Comparison of ENCODE assay signal across 1 cellular context in the genomic region with DNA sequence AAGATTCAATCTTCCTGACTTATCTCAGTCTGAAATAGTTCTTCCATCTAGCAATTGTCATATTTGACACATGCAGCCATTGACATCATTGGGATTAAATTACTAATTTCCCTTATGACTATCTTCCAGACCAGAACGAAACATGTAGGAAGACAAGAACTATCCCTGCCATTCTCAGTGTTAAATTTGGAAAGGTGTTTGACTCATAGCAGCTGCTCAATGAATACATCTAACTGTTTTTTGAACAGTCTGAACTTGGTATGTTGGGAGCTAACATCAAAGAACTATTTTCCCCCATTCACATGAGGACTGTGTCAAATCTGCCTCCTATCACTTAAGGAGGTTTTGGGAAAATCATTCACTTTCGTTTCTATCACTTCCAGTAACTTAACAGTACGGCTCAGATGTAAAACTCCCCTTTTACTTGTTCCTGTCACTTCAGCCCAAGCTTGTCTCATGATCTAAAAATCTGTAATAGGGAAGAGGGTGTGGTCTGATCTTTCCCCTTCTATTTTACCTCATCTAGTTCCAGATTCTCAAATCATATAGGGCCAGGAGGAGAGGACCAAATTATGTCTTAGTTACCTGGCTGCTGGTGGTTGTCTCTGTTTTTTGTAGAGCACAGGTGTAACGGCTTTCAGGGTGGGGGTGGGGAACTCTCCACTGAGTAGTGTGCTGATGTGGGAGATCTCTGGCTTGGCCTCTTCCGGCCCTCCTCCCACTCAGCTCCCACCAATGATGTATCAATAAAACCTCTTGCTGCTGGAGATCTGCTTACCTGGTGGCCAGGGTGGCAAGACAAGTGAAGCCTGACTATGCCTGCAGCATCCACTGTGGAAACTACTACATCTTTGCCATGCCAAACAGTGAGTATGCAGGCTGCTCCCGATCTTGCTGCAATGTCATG.
TF ChIP-seq lines count a peak whose summit lies in the region.

No MANE protein-coding gene starts in this region.

TF ChIP-seq in GM23338, 12 proteins besides CTCF, POLR2A, EP300 and RAD21 (continued from another document):
- TF ChIP-seq, protein P1, sequence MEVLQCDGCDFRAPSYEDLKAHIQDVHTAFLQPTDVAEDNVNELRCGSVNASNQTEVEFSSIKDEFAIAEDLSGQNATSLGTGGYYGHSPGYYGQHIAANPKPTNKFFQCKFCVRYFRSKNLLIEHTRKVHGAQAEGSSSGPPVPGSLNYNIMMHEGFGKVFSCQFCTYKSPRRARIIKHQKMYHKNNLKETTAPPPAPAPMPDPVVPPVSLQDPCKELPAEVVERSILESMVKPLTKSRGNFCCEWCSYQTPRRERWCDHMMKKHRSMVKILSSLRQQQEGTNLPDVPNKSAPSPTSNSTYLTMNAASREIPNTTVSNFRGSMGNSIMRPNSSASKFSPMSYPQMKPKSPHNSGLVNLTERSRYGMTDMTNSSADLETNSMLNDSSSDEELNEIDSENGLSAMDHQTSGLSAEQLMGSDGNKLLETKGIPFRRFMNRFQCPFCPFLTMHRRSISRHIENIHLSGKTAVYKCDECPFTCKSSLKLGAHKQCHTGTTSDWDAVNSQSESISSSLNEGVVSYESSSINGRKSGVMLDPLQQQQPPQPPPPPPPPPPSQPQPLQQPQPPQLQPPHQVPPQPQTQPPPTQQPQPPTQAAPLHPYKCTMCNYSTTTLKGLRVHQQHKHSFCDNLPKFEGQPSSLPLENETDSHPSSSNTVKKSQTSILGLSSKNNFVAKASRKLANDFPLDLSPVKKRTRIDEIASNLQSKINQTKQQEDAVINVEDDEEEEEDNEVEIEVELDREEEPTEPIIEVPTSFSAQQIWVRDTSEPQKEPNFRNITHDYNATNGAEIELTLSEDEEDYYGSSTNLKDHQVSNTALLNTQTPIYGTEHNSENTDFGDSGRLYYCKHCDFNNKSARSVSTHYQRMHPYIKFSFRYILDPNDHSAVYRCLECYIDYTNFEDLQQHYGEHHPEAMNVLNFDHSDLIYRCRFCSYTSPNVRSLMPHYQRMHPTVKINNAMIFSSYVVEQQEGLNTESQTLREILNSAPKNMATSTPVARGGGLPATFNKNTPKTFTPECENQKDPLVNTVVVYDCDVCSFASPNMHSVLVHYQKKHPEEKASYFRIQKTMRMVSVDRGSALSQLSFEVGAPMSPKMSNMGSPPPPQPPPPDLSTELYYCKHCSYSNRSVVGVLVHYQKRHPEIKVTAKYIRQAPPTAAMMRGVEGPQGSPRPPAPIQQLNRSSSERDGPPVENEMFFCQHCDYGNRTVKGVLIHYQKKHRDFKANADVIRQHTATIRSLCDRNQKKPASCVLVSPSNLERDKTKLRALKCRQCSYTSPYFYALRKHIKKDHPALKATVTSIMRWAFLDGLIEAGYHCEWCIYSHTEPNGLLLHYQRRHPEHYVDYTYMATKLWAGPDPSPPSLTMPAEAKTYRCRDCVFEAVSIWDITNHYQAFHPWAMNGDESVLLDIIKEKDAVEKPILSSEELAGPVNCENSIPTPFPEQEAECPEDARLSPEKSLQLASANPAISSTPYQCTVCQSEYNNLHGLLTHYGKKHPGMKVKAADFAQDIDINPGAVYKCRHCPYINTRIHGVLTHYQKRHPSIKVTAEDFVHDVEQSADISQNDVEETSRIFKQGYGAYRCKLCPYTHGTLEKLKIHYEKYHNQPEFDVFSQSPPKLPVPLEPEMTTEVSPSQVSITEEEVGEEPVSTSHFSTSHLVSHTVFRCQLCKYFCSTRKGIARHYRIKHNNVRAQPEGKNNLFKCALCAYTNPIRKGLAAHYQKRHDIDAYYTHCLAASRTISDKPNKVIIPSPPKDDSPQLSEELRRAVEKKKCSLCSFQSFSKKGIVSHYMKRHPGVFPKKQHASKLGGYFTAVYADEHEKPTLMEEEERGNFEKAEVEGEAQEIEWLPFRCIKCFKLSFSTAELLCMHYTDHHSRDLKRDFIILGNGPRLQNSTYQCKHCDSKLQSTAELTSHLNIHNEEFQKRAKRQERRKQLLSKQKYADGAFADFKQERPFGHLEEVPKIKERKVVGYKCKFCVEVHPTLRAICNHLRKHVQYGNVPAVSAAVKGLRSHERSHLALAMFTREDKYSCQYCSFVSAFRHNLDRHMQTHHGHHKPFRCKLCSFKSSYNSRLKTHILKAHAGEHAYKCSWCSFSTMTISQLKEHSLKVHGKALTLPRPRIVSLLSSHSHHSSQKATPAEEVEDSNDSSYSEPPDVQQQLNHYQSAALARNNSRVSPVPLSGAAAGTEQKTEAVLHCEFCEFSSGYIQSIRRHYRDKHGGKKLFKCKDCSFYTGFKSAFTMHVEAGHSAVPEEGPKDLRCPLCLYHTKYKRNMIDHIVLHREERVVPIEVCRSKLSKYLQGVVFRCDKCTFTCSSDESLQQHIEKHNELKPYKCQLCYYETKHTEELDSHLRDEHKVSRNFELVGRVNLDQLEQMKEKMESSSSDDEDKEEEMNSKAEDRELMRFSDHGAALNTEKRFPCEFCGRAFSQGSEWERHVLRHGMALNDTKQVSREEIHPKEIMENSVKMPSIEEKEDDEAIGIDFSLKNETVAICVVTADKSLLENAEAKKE (CRISPR knock-in tag; IDR thresholded peaks at IDR 0.05) = no peak
- no peak for TF ChIP-seq ZNF331 (CRISPR knock-in tag; IDR thresholded peaks at IDR 0.05; ENCODE audit: low read depth)
- TF ChIP-seq JUNB (IDR thresholded peaks at IDR 0.05; ENCODE audit: unreplicated experiment) = no peak
- no peak for TF ChIP-seq EZH2 (IDR thresholded peaks at IDR 0.05; ENCODE audit: low read depth, unreplicated experiment)
- TF ChIP-seq, protein P2, sequence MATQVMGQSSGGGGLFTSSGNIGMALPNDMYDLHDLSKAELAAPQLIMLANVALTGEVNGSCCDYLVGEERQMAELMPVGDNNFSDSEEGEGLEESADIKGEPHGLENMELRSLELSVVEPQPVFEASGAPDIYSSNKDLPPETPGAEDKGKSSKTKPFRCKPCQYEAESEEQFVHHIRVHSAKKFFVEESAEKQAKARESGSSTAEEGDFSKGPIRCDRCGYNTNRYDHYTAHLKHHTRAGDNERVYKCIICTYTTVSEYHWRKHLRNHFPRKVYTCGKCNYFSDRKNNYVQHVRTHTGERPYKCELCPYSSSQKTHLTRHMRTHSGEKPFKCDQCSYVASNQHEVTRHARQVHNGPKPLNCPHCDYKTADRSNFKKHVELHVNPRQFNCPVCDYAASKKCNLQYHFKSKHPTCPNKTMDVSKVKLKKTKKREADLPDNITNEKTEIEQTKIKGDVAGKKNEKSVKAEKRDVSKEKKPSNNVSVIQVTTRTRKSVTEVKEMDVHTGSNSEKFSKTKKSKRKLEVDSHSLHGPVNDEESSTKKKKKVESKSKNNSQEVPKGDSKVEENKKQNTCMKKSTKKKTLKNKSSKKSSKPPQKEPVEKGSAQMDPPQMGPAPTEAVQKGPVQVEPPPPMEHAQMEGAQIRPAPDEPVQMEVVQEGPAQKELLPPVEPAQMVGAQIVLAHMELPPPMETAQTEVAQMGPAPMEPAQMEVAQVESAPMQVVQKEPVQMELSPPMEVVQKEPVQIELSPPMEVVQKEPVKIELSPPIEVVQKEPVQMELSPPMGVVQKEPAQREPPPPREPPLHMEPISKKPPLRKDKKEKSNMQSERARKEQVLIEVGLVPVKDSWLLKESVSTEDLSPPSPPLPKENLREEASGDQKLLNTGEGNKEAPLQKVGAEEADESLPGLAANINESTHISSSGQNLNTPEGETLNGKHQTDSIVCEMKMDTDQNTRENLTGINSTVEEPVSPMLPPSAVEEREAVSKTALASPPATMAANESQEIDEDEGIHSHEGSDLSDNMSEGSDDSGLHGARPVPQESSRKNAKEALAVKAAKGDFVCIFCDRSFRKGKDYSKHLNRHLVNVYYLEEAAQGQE (IDR thresholded peaks at IDR 0.05; ENCODE audit: unreplicated experiment) = no peak
- TF ChIP-seq EZH2phosphoT487 (IDR thresholded peaks at IDR 0.05; ENCODE audit: unreplicated experiment) = no peak
TF ChIP-seq in GM23338: peak in this region for 0.
